ENCODE assay signal across 9 cellular contexts in the genomic region with DNA sequence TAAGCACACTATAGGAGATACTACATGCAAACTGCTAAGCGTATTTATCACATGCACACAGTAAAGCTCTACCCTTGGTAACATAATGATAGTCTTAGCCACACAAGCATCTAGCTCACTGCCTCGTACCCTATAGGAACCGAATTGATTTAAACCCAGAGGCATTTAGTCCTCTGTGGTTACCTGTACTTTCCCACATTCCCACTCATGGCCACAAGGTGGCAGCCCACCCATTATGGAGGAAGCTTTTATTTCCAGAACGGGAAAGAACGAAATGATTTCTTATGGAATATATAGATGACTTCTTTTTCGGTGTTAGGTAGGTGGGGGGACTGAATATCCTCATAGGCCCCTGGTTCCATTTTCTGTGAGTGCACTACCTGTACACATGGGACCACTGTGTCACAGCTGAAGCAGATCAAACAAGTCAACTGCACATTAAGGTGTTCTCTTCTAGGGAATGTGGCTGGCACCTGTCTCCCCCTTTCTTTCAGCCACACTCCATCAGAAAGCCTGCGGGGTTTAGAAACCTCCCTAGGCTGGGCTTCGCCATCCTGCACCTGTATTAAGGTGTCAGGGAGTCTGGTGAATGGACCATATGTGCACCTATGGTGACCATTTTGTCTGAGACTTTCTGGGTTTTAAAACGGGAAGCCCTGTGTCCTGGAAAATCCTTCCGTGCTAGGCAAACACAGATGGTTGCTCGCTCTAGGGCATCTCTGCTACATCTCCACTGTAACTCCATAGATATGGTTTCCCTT.
DNase-seq lines count a peak whose midpoint lies in the region; ATAC-seq and TF ChIP-seq lines count a peak whose summit lies in the region.
"Had no signal": no experiment of that assay in that cellular context is flagged by ENCODE, and none has a peak within 500 bp of the region (broad histone marks: within the 10 kb centered on the region; RNA-seq: fewer than 3 reads in every experiment).

No MANE protein-coding gene starts in this region.

- no peak for TF ChIP-seq EP300 in sigmoid colon (IDR thresholded peaks at IDR 0.05)

- H3K4me3 Mint-ChIP-seq in CD8-positive, alpha-beta T cell, result no peak overlapping the region
- H3K4me3 Mint-ChIP-seq: T-helper 1 cell treated with Interleukin-12 subunit alpha and Interleukin-12 subunit beta and Interleukin-4 antibody, amounts not matched to agents 30 μg/mL and 1 μg/mL, for 36 hours had no signal

- H3K4me1 ChIP-seq in CD8-positive, alpha-beta T cell (ENCODE audit: insufficient read depth, low read length), result no peaks in the 10 kb centered on the region
- H3K4me1 ChIP-seq in right cardiac atrium (ENCODE audit: control insufficient read depth, insufficient read depth, low read length), result no peaks in the 10 kb centered on the region
- H3K4me1 ChIP-seq in sigmoid colon, result peaks cover 0 to 7% (median 0%) of the 10 kb centered on the region in 4 donors

- H3K9ac ChIP-seq in SK-N-MC (ENCODE audit: insufficient read length), result no peak overlapping the region

- WGBS in right cardiac atrium, result 36% methylated on average over 11 of the region's 11 CpGs
- WGBS in sigmoid colon, 2 donors, result 33 to 43% methylated on average over 11 of the region's 11 CpGs

- peak; percentile 64 for TF ChIP-seq CTCF in CD8-positive, alpha-beta T cell (IDR thresholded peaks at IDR 0.05)
- TF ChIP-seq CTCF in sigmoid colon (IDR thresholded peaks at IDR 0.05), result peak; percentile 77 to 93 (median 85)

- no peak for ATAC-seq in CD8-positive, alpha-beta T cell
- ATAC-seq in GM19438 (IDR thresholded peaks at IDR 0.05; ENCODE audit: low read depth, unreplicated experiment) (peak; percentile 76), right cardiac atrium (peak; percentile 29 to 53), HG03139 (IDR thresholded peaks at IDR 0.05; ENCODE audit: unreplicated experiment) (no peak)

- DNase-seq in CD8-positive, alpha-beta T cell, result peak in 5 of 7 experiments; percentile 26 to 57 (median 34)
- DNase-seq in Kasumi-1 (lab: John Stamatoyannopoulos, UW) (peak; percentile 33 to 59), SK-N-MC (ENCODE audit: low read depth, low spot score) (peak; percentile 28), amniotic epithelial cell (ENCODE audit: low read depth) (peak; percentile 53), right cardiac atrium (peak; percentile 70 to 90 (median 78)), sigmoid colon (peak; percentile 79)

- H3K9me3 ChIP-seq in CD8-positive, alpha-beta T cell (ENCODE audit: low read length), result no peaks in the 10 kb centered on the region
- H3K9me3 ChIP-seq in SK-N-MC (ENCODE audit: low read depth, low read length) (no peaks in the 10 kb centered on the region), right cardiac atrium (ENCODE audit: control insufficient read depth, low read length) (no peaks in the 10 kb centered on the region), sigmoid colon (no peaks in the 10 kb centered on the region)

- POLR2A ChIA-PET in CD8-positive, alpha-beta T cell (lab: Charles Lee), result interaction anchor here (0.7 kb wide), 2 partner anchors 593 to 596 kb away, joined by 3 to 4 read pairs; partner anchors contain the start of gene SPDL1

- H3K27me3 ChIP-seq in CD8-positive, alpha-beta T cell (ENCODE audit: insufficient read depth, low read length), result peaks cover 5% of the 10 kb centered on the region
- H3K27me3 ChIP-seq in right cardiac atrium (ENCODE audit: control insufficient read depth, insufficient read depth) (no peaks in the 10 kb centered on the region), sigmoid colon (no peaks in the 10 kb centered on the region)

- no peaks in the 10 kb centered on the region for H3K36me3 Mint-ChIP-seq in CD8-positive, alpha-beta T cell

- peaks cover 15% of the 10 kb centered on the region for H3K27me3 Mint-ChIP-seq in CD8-positive, alpha-beta T cell (ENCODE audit: low read depth)

- H3K4me3 ChIP-seq in CD8-positive, alpha-beta T cell (ENCODE audit: low read depth, low read length), result no peak overlapping the region
- H3K4me3 ChIP-seq in SK-N-MC (no peak overlapping the region), right cardiac atrium (ENCODE audit: low read length) (no peak overlapping the region), sigmoid colon (no peak overlapping the region)

- TF ChIP-seq POLR2A in sigmoid colon (IDR thresholded peaks at IDR 0.05), result no peak

- intact Hi-C loops in CD8-positive, alpha-beta T cell (cut with DNase I, micrococcal nuclease), result loop anchor here (1.0 to 5.0 kb wide), 2 partner anchors 310 to 593 kb away; no protein-coding TSS in a partner anchor
- intact Hi-C loops in right cardiac atrium (cut with DNase I) (loop anchor here (2.0 to 10.0 kb wide), 5 partner anchors 310 to 560 kb away; partner anchors contain the start of gene SLIT3 (in 2 of the 4)), sigmoid colon (cut with DNase I) (loop anchor here (1.0 to 5.0 kb wide), 3 partner anchors 315 to 594 kb away; no protein-coding TSS in a partner anchor)

- no peaks in the 10 kb centered on the region for H3K4me1 Mint-ChIP-seq in CD8-positive, alpha-beta T cell (ENCODE audit: low read depth)

- CTCF ChIA-PET in CD8-positive, alpha-beta T cell (lab: Charles Lee), result interaction anchor here (0.6 to 3.0 kb wide), 10 partner anchors 8 to 596 kb away, joined by 3 to 20 read pairs (median 4); partner anchors contain the start of gene SPDL1

- no peak overlapping the region for H3K27ac ChIP-seq in CD8-positive, alpha-beta T cell (ENCODE audit: low read depth, low read length)
- H3K27ac ChIP-seq in SK-N-MC (no peak overlapping the region), right cardiac atrium (ENCODE audit: low read length) (no peak overlapping the region), sigmoid colon (no peak overlapping the region)

- H3K9me3 Mint-ChIP-seq in CD8-positive, alpha-beta T cell, result no peaks in the 10 kb centered on the region
- H3K9me3 Mint-ChIP-seq: T-helper 1 cell treated with Interleukin-12 subunit alpha and Interleukin-12 subunit beta and Interleukin-4 antibody, amounts not matched to agents 30 μg/mL and 1 μg/mL, for 36 hours had no signal

- no peaks in the 10 kb centered on the region for H3K36me3 ChIP-seq in CD8-positive, alpha-beta T cell (ENCODE audit: insufficient read depth, low read length)
- no peaks in the 10 kb centered on the region for H3K36me3 ChIP-seq in SK-N-MC (ENCODE audit: insufficient read depth, low read length)
- H3K36me3 ChIP-seq in sigmoid colon, result no peaks in the 10 kb centered on the region

- H3K27ac Mint-ChIP-seq in CD8-positive, alpha-beta T cell, result no peak overlapping the region
- H3K27ac Mint-ChIP-seq: T-helper 1 cell treated with Interleukin-12 subunit alpha and Interleukin-12 subunit beta and Interleukin-4 antibody, amounts not matched to agents 30 μg/mL and 1 μg/mL, for 36 hours had no signal

Comparison
In these comparisons a context has a peak if more than half of its experiments do, and no peak if none do; other contexts are left out.
1. ATAC-seq: peak in GM19438 (single experiment) and right cardiac atrium (2 of 2); none in CD8-positive, alpha-beta T cell (single experiment) and HG03139 (single experiment).
2. DNase-seq: peak in every context shown above with its lines; median percentile 79 in sigmoid colon; 78 in right cardiac atrium; 53 in amniotic epithelial cell; 46 in Kasumi-1; 34 in CD8-positive, alpha-beta T cell; 28 in SK-N-MC.